4 cellular contexts compared by ENCODE assay signal in genomic region chr7:99795864-99796263, GRCh38. TPM values are rescaled to one million over a fixed set of nuclear protein-coding genes. Genes with fewer than 3 reads are reported as not detected.
"Had no signal": no experiment of that assay in that cellular context is flagged by ENCODE, and none has a peak within 500 bp of the region (broad histone marks: within the 10 kb centered on the region; RNA-seq: fewer than 3 reads in every experiment).

No MANE protein-coding gene starts in this region.

RNA-seq across cellular contexts. Expression of gene CYP3A4, which starts 11.9 kb away (rescaled TPM):
- total RNA-seq: LHCN-M2, MCF 10A, NCI-H460 had no signal

RNA-seq across cellular contexts. Expression of gene CYP3A43, which starts 31.9 kb away (rescaled TPM):
- total RNA-seq: LHCN-M2, M059J, MCF 10A had no signal
